30 cellular contexts compared by ENCODE assay signal in genomic region chr22:45472426-45472825, GRCh38. TPM values are rescaled to one million over a fixed set of nuclear protein-coding genes. Genes with fewer than 3 reads are reported as not detected.
"Had no signal": no experiment of that assay in that cellular context is flagged by ENCODE, and none has a peak within 500 bp of the region (broad histone marks: within the 10 kb centered on the region; RNA-seq: fewer than 3 reads in every experiment).

No MANE protein-coding gene starts in this region.

- H2AFZ ChIP-seq: hepatocyte, neural progenitor cell had no signal

- H3K9me3 ChIP-seq: left lung had no signal

- H3K27me3 Mint-ChIP-seq: activated naive CD8-positive, alpha-beta T cell treated with anti-CD3 and anti-CD28 coated beads for 36 hours had no signal

- H3K36me3 Mint-ChIP-seq: activated naive CD8-positive, alpha-beta T cell treated with anti-CD3 and anti-CD28 coated beads for 36 hours; immature natural killer cell; neural progenitor cell had no signal

- H3K27me3 ChIP-seq: cardiac muscle cell, hepatocyte, neural progenitor cell had no signal

- H3K4me1 ChIP-seq: left lung, spleen had no signal

- H3K4me2 ChIP-seq: hepatocyte, neural progenitor cell had no signal

- H3K9me3 Mint-ChIP-seq: activated T-helper 17 cell treated with anti-CD3 and anti-CD28 coated beads, Interleukin-2, amount 50 U/mL, for 72 hours; dendritic cell treated with granulocyte-macrophage colony-stimulating factor and Interleukin-4, amounts not matched to agents 40 ng/mL and 50 ng/mL, for 4 days; immature natural killer cell; T-helper 1 cell treated with Interleukin-12 subunit alpha and Interleukin-12 subunit beta and Interleukin-4 antibody, amounts not matched to agents 30 μg/mL and 1 μg/mL, for 36 hours had no signal

- H3K4me3 Mint-ChIP-seq: activated naive CD8-positive, alpha-beta T cell treated with anti-CD3 and anti-CD28 coated beads for 36 hours; activated T-cell treated with anti-CD3 and anti-CD28 coated beads, Interleukin-2, amount 50 U/mL, for 24 hours; activated T-helper 17 cell treated with anti-CD3 and anti-CD28 coated beads, Interleukin-2, amount 50 U/mL, for 72 hours; dendritic cell treated with granulocyte-macrophage colony-stimulating factor and Interleukin-4, amounts not matched to agents 40 ng/mL and 50 ng/mL, for 4 days; immature natural killer cell; mesothelial cell of epicardium; naive thymus-derived CD8-positive, alpha-beta T cell; neural progenitor cell; T-helper 1 cell treated with Interleukin-12 subunit alpha and Interleukin-12 subunit beta and Interleukin-4 antibody, amounts not matched to agents 30 μg/mL and 1 μg/mL, for 36 hours; WTC11 had no signal

- DNase-seq: activated CD4-positive, alpha-beta T cell treated with anti-CD3 and anti-CD28 coated beads, Interleukin-2, amount 50 U/mL, for 4 hours; activated CD8-positive, alpha-beta memory T cell treated with anti-CD3 and anti-CD28 coated beads for 24 hours; activated CD8-positive, alpha-beta memory T cell treated with anti-CD3 and anti-CD28 coated beads, Interleukin-2, amount 50 U/mL, for 4 hours; activated naive CD4-positive, alpha-beta T cell treated with Interleukin-2 at 50 U/mL for 16 hours; activated naive CD8-positive, alpha-beta T cell treated with anti-CD3 and anti-CD28 coated beads for 36 hours; activated T-cell treated with anti-CD3 and anti-CD28 coated beads, Interleukin-2, amount 50 U/mL, for 24 hours; effector CD4-positive, alpha-beta T cell; erythroblast; foreskin melanocyte; glutamatergic neuron; immature natural killer cell; naive thymus-derived CD8-positive, alpha-beta T cell; retina; stimulated activated CD4-positive, alpha-beta T cell treated with anti-CD3 and anti-CD28 coated beads, Interleukin-4, amount 100 ng/mL, for 24 hours; stimulated activated naive CD4-positive, alpha-beta T cell treated with Interleukin-2 at 50 U/mL for 16 hours; T1000 had no signal

- H3K79me2 ChIP-seq: hepatocyte had no signal

- H3K4me3 ChIP-seq: cardiac muscle cell, hepatocyte, left lung, neural progenitor cell, spleen had no signal

- H3K9ac ChIP-seq: neural progenitor cell had no signal

- H3K27ac ChIP-seq: cardiac muscle cell, hepatocyte, left lung, neural progenitor cell had no signal

- H3K36me3 ChIP-seq: cardiac muscle cell, left lung, neural progenitor cell, spleen had no signal

- H3K27ac Mint-ChIP-seq: activated naive CD8-positive, alpha-beta T cell treated with anti-CD3 and anti-CD28 coated beads for 36 hours; activated T-cell treated with anti-CD3 and anti-CD28 coated beads, Interleukin-2, amount 50 U/mL, for 24 hours; activated T-helper 17 cell treated with anti-CD3 and anti-CD28 coated beads, Interleukin-2, amount 50 U/mL, for 72 hours; dendritic cell treated with granulocyte-macrophage colony-stimulating factor and Interleukin-4, amounts not matched to agents 40 ng/mL and 50 ng/mL, for 4 days; immature natural killer cell; naive thymus-derived CD8-positive, alpha-beta T cell; T-helper 1 cell treated with Interleukin-12 subunit alpha and Interleukin-12 subunit beta and Interleukin-4 antibody, amounts not matched to agents 30 μg/mL and 1 μg/mL, for 36 hours; WTC11 had no signal

- ATAC-seq: activated T-helper 17 cell treated with anti-CD3 and anti-CD28 coated beads, Interleukin-2, amount 50 U/mL, for 72 hours; left lung; naive thymus-derived CD8-positive, alpha-beta T cell; WTC11 had no signal

- H3K4me1 Mint-ChIP-seq: activated naive CD8-positive, alpha-beta T cell treated with anti-CD3 and anti-CD28 coated beads for 36 hours; activated T-helper 17 cell treated with anti-CD3 and anti-CD28 coated beads, Interleukin-2, amount 50 U/mL, for 72 hours; immature natural killer cell; naive thymus-derived CD8-positive, alpha-beta T cell had no signal

RNA-seq across cellular contexts. Expression of gene FBLN1, which starts 30.3 kb away (rescaled TPM):
- total RNA-seq: naive thymus-derived CD8-positive, alpha-beta T cell had no signal
- polyA plus RNA-seq: immature natural killer cell; naive thymus-derived CD8-positive, alpha-beta T cell had no signal

RNA-seq across cellular contexts. Expression of gene RIBC2, which starts 58.9 kb away (rescaled TPM):
- total RNA-seq: naive thymus-derived CD8-positive, alpha-beta T cell; subcutaneous adipose tissue had no signal
- polyA plus RNA-seq: naive thymus-derived CD8-positive, alpha-beta T cell had no signal

RNA-seq across cellular contexts. Expression of gene SMC1B, which starts 59.0 kb away (rescaled TPM):
- total RNA-seq: hepatocyte, lung microvascular endothelial cell, mesothelial cell of epicardium, omental fat pad had no signal
- polyA plus RNA-seq: cardiac muscle cell; naive thymus-derived CD8-positive, alpha-beta T cell; urinary bladder had no signal
